Comparison of ENCODE assay signal across 1 cellular context in the genomic region with DNA sequence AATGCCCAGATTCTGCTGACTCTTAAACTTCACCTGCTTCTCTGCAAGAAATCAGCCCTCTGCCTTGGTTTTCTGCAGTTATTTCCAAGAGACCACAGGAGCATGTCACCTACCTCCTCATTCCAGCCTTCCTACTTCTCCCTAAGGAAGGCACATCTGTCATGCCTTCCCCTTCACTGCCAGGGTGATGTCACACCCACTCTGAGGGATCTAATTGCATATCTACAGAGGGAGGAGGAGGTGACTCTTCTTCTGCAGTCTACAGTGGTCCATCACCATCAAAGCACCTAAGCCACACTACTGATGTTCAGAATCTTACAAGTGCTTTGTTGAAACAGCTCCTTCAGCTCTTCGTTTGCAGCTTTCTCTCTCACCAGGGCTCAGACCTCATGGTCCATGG.
TF ChIP-seq lines count a peak whose summit lies in the region.

No MANE protein-coding gene starts in this region.

TF ChIP-seq in HEK293, 187 proteins besides CTCF, POLR2A, EP300 and RAD21 (continued from another document and continues in another):
- TF ChIP-seq, protein P1, sequence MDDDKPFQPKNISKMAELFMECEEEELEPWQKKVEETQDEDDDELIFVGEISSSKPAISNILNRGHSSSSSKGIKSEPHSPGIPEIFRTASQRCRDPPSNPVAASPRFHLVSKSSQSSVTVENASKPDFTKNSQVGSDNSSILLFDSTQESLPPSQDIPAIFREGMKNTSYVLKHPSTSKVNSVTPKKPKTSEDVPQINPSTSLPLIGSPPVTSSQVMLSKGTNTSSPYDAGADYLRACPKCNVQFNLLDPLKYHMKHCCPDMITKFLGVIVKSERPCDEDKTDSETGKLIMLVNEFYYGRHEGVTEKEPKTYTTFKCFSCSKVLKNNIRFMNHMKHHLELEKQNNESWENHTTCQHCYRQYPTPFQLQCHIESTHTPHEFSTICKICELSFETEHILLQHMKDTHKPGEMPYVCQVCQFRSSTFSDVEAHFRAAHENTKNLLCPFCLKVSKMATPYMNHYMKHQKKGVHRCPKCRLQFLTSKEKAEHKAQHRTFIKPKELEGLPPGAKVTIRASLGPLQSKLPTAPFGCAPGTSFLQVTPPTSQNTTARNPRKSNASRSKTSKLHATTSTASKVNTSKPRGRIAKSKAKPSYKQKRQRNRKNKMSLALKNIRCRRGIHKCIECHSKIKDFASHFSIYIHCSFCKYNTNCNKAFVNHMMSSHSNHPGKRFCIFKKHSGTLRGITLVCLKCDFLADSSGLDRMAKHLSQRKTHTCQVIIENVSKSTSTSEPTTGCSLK (tag by site-specific recombination; IDR thresholded peaks at IDR 0.05), result no peak
- no peak for TF ChIP-seq ZNF302 (tag by site-specific recombination; IDR thresholded peaks at IDR 0.05; ENCODE audit: low read depth)
- no peak for TF ChIP-seq ZNF654 (tag by site-specific recombination; IDR thresholded peaks at IDR 0.05; ENCODE audit: low read depth)
- TF ChIP-seq ZNF560 (tag by site-specific recombination; IDR thresholded peaks at IDR 0.05; ENCODE audit: borderline replicate concordance), result no peak
- TF ChIP-seq ZNF76 (tag by site-specific recombination; IDR thresholded peaks at IDR 0.05; ENCODE audit: borderline replicate concordance, low read depth), result no peak
- TF ChIP-seq, protein P2, sequence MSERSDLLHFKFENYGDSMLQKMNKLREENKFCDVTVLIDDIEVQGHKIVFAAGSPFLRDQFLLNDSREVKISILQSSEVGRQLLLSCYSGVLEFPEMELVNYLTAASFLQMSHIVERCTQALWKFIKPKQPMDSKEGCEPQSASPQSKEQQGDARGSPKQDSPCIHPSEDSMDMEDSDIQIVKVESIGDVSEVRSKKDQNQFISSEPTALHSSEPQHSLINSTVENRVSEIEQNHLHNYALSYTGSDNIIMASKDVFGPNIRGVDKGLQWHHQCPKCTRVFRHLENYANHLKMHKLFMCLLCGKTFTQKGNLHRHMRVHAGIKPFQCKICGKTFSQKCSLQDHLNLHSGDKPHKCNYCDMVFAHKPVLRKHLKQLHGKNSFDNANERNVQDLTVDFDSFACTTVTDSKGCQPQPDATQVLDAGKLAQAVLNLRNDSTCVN (tag by site-specific recombination; optimal IDR thresholded peaks at IDR 0.05), result no peak
- no peak for TF ChIP-seq ZNF596 (tag by site-specific recombination; IDR thresholded peaks at IDR 0.05)
- TF ChIP-seq, protein P3, sequence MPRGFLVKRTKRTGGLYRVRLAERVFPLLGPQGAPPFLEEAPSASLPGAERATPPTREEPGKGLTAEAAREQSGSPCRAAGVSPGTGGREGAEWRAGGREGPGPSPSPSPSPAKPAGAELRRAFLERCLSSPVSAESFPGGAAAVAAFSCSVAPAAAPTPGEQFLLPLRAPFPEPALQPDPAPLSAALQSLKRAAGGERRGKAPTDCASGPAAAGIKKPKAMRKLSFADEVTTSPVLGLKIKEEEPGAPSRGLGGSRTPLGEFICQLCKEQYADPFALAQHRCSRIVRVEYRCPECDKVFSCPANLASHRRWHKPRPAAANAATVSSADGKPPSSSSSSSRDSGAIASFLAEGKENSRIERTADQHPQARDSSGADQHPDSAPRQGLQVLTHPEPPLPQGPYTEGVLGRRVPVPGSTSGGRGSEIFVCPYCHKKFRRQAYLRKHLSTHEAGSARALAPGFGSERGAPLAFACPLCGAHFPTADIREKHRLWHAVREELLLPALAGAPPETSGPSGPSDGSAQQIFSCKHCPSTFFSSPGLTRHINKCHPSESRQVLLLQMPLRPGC (tag by site-specific recombination; IDR thresholded peaks at IDR 0.05), result peak; percentile 61; the same call in 1 of the 2 replicates
- TF ChIP-seq KLF1 (tag by site-specific recombination; IDR thresholded peaks at IDR 0.05), result peak; percentile 48; the same call in 1 of the 2 replicates
- TF ChIP-seq ZNF114 (tag by site-specific recombination; IDR thresholded peaks at IDR 0.05), result no peak
- TF ChIP-seq, protein P4, sequence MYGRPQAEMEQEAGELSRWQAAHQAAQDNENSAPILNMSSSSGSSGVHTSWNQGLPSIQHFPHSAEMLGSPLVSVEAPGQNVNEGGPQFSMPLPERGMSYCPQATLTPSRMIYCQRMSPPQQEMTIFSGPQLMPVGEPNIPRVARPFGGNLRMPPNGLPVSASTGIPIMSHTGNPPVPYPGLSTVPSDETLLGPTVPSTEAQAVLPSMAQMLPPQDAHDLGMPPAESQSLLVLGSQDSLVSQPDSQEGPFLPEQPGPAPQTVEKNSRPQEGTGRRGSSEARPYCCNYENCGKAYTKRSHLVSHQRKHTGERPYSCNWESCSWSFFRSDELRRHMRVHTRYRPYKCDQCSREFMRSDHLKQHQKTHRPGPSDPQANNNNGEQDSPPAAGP (tag by site-specific recombination; IDR thresholded peaks at IDR 0.05), result peak; percentile 55; the same call in 1 of the 2 replicates
- no peak for TF ChIP-seq RBAK (tag by site-specific recombination; IDR thresholded peaks at IDR 0.05)
- TF ChIP-seq, protein P5, sequence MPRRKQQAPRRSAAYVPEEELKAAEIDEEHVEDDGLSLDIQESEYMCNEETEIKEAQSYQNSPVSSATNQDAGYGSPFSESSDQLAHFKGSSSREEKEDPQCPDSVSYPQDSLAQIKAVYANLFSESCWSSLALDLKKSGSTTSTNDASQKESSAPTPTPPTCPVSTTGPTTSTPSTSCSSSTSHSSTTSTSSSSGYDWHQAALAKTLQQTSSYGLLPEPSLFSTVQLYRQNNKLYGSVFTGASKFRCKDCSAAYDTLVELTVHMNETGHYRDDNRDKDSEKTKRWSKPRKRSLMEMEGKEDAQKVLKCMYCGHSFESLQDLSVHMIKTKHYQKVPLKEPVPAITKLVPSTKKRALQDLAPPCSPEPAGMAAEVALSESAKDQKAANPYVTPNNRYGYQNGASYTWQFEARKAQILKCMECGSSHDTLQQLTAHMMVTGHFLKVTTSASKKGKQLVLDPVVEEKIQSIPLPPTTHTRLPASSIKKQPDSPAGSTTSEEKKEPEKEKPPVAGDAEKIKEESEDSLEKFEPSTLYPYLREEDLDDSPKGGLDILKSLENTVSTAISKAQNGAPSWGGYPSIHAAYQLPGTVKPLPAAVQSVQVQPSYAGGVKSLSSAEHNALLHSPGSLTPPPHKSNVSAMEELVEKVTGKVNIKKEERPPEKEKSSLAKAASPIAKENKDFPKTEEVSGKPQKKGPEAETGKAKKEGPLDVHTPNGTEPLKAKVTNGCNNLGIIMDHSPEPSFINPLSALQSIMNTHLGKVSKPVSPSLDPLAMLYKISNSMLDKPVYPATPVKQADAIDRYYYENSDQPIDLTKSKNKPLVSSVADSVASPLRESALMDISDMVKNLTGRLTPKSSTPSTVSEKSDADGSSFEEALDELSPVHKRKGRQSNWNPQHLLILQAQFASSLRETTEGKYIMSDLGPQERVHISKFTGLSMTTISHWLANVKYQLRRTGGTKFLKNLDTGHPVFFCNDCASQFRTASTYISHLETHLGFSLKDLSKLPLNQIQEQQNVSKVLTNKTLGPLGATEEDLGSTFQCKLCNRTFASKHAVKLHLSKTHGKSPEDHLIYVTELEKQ (tag by site-specific recombination; IDR thresholded peaks at IDR 0.05; ENCODE audit: borderline replicate concordance), result 0 out of 2 replicates have a peak, but pooled peaks have one; percentile 8
- TF ChIP-seq ZBTB20 (tag by site-specific recombination; IDR thresholded peaks at IDR 0.05), result no peak
- no peak for TF ChIP-seq ZNF521 (tag by site-specific recombination; IDR thresholded peaks at IDR 0.05)
- TF ChIP-seq, protein P6, sequence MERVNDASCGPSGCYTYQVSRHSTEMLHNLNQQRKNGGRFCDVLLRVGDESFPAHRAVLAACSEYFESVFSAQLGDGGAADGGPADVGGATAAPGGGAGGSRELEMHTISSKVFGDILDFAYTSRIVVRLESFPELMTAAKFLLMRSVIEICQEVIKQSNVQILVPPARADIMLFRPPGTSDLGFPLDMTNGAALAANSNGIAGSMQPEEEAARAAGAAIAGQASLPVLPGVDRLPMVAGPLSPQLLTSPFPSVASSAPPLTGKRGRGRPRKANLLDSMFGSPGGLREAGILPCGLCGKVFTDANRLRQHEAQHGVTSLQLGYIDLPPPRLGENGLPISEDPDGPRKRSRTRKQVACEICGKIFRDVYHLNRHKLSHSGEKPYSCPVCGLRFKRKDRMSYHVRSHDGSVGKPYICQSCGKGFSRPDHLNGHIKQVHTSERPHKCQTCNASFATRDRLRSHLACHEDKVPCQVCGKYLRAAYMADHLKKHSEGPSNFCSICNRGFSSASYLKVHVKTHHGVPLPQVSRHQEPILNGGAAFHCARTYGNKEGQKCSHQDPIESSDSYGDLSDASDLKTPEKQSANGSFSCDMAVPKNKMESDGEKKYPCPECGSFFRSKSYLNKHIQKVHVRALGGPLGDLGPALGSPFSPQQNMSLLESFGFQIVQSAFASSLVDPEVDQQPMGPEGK (tag by site-specific recombination; IDR thresholded peaks at IDR 0.05), result 0 out of 2 replicates have a peak, but pooled peaks have one; percentile 24
- TF ChIP-seq ZNF621 (tag by site-specific recombination; IDR thresholded peaks at IDR 0.05), result no peak
- TF ChIP-seq, protein P7, sequence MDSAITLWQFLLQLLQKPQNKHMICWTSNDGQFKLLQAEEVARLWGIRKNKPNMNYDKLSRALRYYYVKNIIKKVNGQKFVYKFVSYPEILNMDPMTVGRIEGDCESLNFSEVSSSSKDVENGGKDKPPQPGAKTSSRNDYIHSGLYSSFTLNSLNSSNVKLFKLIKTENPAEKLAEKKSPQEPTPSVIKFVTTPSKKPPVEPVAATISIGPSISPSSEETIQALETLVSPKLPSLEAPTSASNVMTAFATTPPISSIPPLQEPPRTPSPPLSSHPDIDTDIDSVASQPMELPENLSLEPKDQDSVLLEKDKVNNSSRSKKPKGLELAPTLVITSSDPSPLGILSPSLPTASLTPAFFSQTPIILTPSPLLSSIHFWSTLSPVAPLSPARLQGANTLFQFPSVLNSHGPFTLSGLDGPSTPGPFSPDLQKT (IDR thresholded peaks at IDR 0.05; ENCODE audit: borderline replicate concordance, low read depth, low read length), result no peak
- no peak for TF ChIP-seq ZNF501 (tag by site-specific recombination; IDR thresholded peaks at IDR 0.05)
- TF ChIP-seq ZNF548 (tag by site-specific recombination; IDR thresholded peaks at IDR 0.05), result no peak
- TF ChIP-seq ZNF776 (tag by site-specific recombination; IDR thresholded peaks at IDR 0.05; ENCODE audit: borderline replicate concordance), result no peak
- no peak for TF ChIP-seq BCL11B (tag by site-specific recombination; IDR thresholded peaks at IDR 0.05; ENCODE audit: low read depth)
- TF ChIP-seq ZNF175 (tag by site-specific recombination; IDR thresholded peaks at IDR 0.05), result no peak
- TF ChIP-seq ZNF335 (tag by site-specific recombination; conservative IDR thresholded peaks at IDR 0.05), result no peak
- no peak for TF ChIP-seq YY1 (tag by site-specific recombination; IDR thresholded peaks at IDR 0.05)
- no peak for TF ChIP-seq ZNF157 (tag by site-specific recombination; IDR thresholded peaks at IDR 0.05)
- TF ChIP-seq, protein P8, sequence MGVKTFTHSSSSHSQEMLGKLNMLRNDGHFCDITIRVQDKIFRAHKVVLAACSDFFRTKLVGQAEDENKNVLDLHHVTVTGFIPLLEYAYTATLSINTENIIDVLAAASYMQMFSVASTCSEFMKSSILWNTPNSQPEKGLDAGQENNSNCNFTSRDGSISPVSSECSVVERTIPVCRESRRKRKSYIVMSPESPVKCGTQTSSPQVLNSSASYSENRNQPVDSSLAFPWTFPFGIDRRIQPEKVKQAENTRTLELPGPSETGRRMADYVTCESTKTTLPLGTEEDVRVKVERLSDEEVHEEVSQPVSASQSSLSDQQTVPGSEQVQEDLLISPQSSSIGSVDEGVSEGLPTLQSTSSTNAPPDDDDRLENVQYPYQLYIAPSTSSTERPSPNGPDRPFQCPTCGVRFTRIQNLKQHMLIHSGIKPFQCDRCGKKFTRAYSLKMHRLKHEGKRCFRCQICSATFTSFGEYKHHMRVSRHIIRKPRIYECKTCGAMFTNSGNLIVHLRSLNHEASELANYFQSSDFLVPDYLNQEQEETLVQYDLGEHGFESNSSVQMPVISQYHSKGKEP (tag by site-specific recombination; IDR thresholded peaks at IDR 0.05), result no peak
- TF ChIP-seq ZNF843 (tag by site-specific recombination; IDR thresholded peaks at IDR 0.05), result no peak
- no peak for TF ChIP-seq ZNF768 (tag by site-specific recombination; IDR thresholded peaks at IDR 0.05)
- TF ChIP-seq, protein P9, sequence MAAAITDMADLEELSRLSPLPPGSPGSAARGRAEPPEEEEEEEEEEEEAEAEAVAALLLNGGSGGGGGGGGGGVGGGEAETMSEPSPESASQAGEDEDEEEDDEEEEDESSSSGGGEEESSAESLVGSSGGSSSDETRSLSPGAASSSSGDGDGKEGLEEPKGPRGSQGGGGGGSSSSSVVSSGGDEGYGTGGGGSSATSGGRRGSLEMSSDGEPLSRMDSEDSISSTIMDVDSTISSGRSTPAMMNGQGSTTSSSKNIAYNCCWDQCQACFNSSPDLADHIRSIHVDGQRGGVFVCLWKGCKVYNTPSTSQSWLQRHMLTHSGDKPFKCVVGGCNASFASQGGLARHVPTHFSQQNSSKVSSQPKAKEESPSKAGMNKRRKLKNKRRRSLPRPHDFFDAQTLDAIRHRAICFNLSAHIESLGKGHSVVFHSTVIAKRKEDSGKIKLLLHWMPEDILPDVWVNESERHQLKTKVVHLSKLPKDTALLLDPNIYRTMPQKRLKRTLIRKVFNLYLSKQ (tag by site-specific recombination; IDR thresholded peaks at IDR 0.05; ENCODE audit: borderline replicate concordance), result no peak
- TF ChIP-seq SCRT1 (tag by site-specific recombination; IDR thresholded peaks at IDR 0.05; ENCODE audit: borderline replicate concordance), result no peak
- TF ChIP-seq ZNF558 (tag by site-specific recombination; IDR thresholded peaks at IDR 0.05), result no peak
- TF ChIP-seq, protein P10, sequence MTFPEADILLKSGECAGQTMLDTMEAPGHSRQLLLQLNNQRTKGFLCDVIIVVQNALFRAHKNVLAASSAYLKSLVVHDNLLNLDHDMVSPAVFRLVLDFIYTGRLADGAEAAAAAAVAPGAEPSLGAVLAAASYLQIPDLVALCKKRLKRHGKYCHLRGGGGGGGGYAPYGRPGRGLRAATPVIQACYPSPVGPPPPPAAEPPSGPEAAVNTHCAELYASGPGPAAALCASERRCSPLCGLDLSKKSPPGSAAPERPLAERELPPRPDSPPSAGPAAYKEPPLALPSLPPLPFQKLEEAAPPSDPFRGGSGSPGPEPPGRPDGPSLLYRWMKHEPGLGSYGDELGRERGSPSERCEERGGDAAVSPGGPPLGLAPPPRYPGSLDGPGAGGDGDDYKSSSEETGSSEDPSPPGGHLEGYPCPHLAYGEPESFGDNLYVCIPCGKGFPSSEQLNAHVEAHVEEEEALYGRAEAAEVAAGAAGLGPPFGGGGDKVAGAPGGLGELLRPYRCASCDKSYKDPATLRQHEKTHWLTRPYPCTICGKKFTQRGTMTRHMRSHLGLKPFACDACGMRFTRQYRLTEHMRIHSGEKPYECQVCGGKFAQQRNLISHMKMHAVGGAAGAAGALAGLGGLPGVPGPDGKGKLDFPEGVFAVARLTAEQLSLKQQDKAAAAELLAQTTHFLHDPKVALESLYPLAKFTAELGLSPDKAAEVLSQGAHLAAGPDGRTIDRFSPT (tag by site-specific recombination; IDR thresholded peaks at IDR 0.05), result no peak
- TF ChIP-seq ZNF426 (tag by site-specific recombination; IDR thresholded peaks at IDR 0.05), result no peak
- no peak for TF ChIP-seq ZNF433 (tag by site-specific recombination; IDR thresholded peaks at IDR 0.05; ENCODE audit: low read depth)
- TF ChIP-seq ZNF529 (tag by site-specific recombination; IDR thresholded peaks at IDR 0.05; ENCODE audit: insufficient replicate concordance), result no peak
- TF ChIP-seq BCL11A (tag by site-specific recombination; IDR thresholded peaks at IDR 0.05; ENCODE audit: low read depth), result no peak
- TF ChIP-seq HOXC10 (CRISPR knock-in tag; IDR thresholded peaks at IDR 0.05), result no peak
- TF ChIP-seq ZIC2 (tag by site-specific recombination; IDR thresholded peaks at IDR 0.05), result no peak
- no peak for TF ChIP-seq ZNF610 (tag by site-specific recombination; IDR thresholded peaks at IDR 0.05; ENCODE audit: borderline replicate concordance)
- no peak for TF ChIP-seq ZNF530 (tag by site-specific recombination; IDR thresholded peaks at IDR 0.05; ENCODE audit: low read depth)
- no peak for TF ChIP-seq ZNF24 (tag by site-specific recombination; IDR thresholded peaks at IDR 0.05)
